In the genomic region with DNA sequence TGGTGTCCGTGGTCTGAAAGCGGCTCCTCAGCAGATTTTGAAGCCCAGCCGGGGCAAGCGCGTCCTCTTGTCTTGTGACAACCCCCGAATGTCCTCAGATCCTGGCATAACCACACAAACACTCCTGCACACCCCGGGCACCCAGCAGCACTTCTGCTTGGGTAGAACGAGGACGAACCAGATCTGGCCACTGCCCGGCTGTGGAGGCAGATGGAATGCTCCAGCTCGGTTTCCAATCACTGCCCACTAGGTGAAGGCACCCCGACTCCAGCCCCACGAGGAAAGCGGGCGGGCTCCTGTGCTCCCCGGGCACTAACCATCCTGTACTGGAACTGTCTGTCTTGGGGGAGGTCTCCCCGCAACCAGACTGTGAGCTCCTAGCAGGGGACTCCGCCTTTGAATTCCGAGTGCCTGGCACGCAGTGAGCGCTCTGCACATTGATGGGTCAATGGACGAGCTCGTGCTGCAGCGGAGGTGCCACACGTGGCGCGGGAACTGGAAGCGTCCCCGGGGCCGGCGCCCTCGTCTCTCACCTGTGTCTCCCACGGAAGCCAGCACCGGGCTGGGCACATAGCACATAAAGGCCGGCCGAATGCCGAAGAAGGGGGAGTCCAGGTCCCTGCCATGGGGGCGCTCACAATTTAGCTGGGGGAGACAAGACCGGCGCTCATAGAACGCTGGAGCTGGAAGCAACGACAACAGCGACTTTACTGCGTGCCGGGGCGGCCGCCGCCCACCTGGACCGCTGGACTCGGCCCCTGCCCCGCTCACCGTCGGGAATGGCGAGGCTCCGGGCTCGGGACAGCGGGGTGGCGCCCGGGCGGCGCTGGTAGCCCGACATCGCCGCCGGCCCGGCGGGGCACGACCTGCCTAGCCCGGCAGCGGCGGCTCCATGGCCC, we compare ENCODE assay signal across 8 cellular contexts. TPM values are rescaled to one million over a fixed set of nuclear protein-coding genes. Genes with fewer than 3 reads are reported as not detected.
A peak's percentile ranks its signal among the peaks of the same experiment; 100 is the strongest.
DNase-seq lines count a peak whose midpoint lies in the region; ATAC-seq, FAIRE-seq and TF ChIP-seq lines count a peak whose summit lies in the region.

No MANE protein-coding gene starts in this region.

- H3K9me3 Mint-ChIP-seq in CD8-positive, alpha-beta T cell: no peaks in the 10 kb centered on the region
- H3K9me3 Mint-ChIP-seq in chondrocyte (ENCODE audit: low read depth): no peaks in the 10 kb centered on the region

- peak overlapping the region; percentile 57 for H3K27ac ChIP-seq in CD8-positive, alpha-beta T cell (ENCODE audit: low read depth, low read length)
- H3K27ac ChIP-seq in HepG2 (ENCODE audit: extremely low read length, insufficient read depth, low read length): peak overlapping the region; percentile 75

- POLR2A ChIA-PET in CD8-positive, alpha-beta T cell (lab: Charles Lee): interaction anchor here (0.9 to 1.5 kb wide), 3 partner anchors 9 to 46 kb away, joined by 3 to 8 read pairs (median 5); partner anchors contain the start of gene DNLZ
- POLR2A ChIA-PET in HepG2 (lab: Yijun Ruan, JAX): interaction anchor here (0.7 to 2.4 kb wide), 7 partner anchors 9 to 74 kb away, joined by 3 to 16 read pairs (median 3); partner anchors contain the start of genes CARD9 and DNLZ

- peaks cover 39% of the 10 kb centered on the region for H3K36me3 ChIP-seq in CD8-positive, alpha-beta T cell (ENCODE audit: insufficient read depth, low read length)
- H3K36me3 ChIP-seq in HepG2 (replicated peaks in 1 of 2; ENCODE audit: control insufficient read depth in 1 of 2, insufficient read depth in 2 of 2, low read length in 2 of 2): peaks cover 21 to 48% of the 10 kb centered on the region in 2 experiments

- intact Hi-C loops in CD8-positive, alpha-beta T cell (cut with DNase I, micrococcal nuclease): loop anchor here (1.0 kb wide), 4 partner anchors 10 to 73 kb away; partner anchors contain the start of genes INPP5E (in 2 of the 2), SEC16A (in 2 of the 2), SNAPC4 (in 2 of the 2) and DNLZ (in 1 of the 2)
- intact Hi-C loops in HepG2 (cut with micrococcal nuclease; ENCODE audit: unreplicated experiment): no loop called here

- in situ Hi-C loops in HepG2 (cut with HindIII; ENCODE audit: extremely low pct_ligation_motif_present, low pct_unique_long_range_greater_than_20kb): no loop called here

- peak overlapping the region; percentile 85 for H3K4me3 Mint-ChIP-seq in CD8-positive, alpha-beta T cell
- H3K4me3 Mint-ChIP-seq in chondrocyte (ENCODE audit: unreplicated experiment): peak overlapping the region; percentile 89

- TF ChIP-seq CTCF in CD8-positive, alpha-beta T cell (IDR thresholded peaks at IDR 0.05): no peak
- no peak for TF ChIP-seq CTCF in chondrocyte (IDR thresholded peaks at IDR 0.05)
- TF ChIP-seq CTCF in HepG2 (CRISPR knock-in tag; IDR thresholded peaks at IDR 0.05): no peak

- H3K4me3 ChIP-seq in CD8-positive, alpha-beta T cell (ENCODE audit: low read depth, low read length): peak overlapping the region; percentile 70
- H3K4me3 ChIP-seq in HepG2 (replicated peaks in 1 of 3; ENCODE audit: insufficient read depth in 1 of 3, low read depth in 2 of 3, low read length in 3 of 3): peak overlapping the region; percentile 70 to 99 (median 89)

- H3K36me3 Mint-ChIP-seq in CD8-positive, alpha-beta T cell: peaks cover 64% of the 10 kb centered on the region
- H3K36me3 Mint-ChIP-seq in chondrocyte (ENCODE audit: low read depth): peaks cover 27% of the 10 kb centered on the region

- no peaks in the 10 kb centered on the region for H3K27me3 ChIP-seq in CD8-positive, alpha-beta T cell (ENCODE audit: insufficient read depth, low read length)
- H3K27me3 ChIP-seq in HepG2 (ENCODE audit: control insufficient read depth in 1 of 2, insufficient read depth in 2 of 2, low read length in 2 of 2): no peaks in the 10 kb centered on the region; a peak in 1 of 5 replicates

- no peak for FAIRE-seq in HepG2 (lab: Jason Lieb, UNC)

- H3K27ac Mint-ChIP-seq in CD8-positive, alpha-beta T cell: peak overlapping the region; percentile 86
- peak overlapping the region; percentile 88 for H3K27ac Mint-ChIP-seq in chondrocyte (ENCODE audit: unreplicated experiment)

- BruUV-seq in HepG2 (replicated peaks; lab: Mats Ljungman, UMichigan): TSS peak; percentile 65

- H3K9ac ChIP-seq in HepG2 (ENCODE audit: insufficient read depth, low read depth, low read length): peak overlapping the region; percentile 90

- H3K4me2 ChIP-seq in HepG2 (ENCODE audit: low read depth, low read length): peak overlapping the region; percentile 95

- H3K4me1 Mint-ChIP-seq in CD8-positive, alpha-beta T cell (ENCODE audit: low read depth): peaks cover 48% of the 10 kb centered on the region
- peaks cover 33% of the 10 kb centered on the region for H3K4me1 Mint-ChIP-seq in chondrocyte (ENCODE audit: low read depth)

- no peak for TF ChIP-seq RAD21 in HepG2 (CRISPR knock-in tag; IDR thresholded peaks at IDR 0.05)

- CTCF ChIA-PET in CD8-positive, alpha-beta T cell (lab: Charles Lee): interaction anchor here (0.9 to 1.3 kb wide), 5 partner anchors 8 to 817 kb away, joined by 3 to 5 read pairs (median 3); no protein-coding TSS in a partner anchor
- CTCF ChIA-PET in HepG2 (lab: Yijun Ruan, JAX; ENCODE audit: low intra/inter-chr PET ratio, low total read pairs): no interaction called here

- DNase-seq in CD8-positive, alpha-beta T cell: peak in 5 of 7 experiments; percentile 13 to 62 (median 31)
- peak; percentile 21 for DNase-seq in T-helper 9 cell
- DNase-seq in chondrocyte (ENCODE audit: low spot score): peak; percentile 89
- DNase-seq in HepG2 (ENCODE audit: low spot score): peak; percentile 30
- DNase-seq in stimulated activated CD8-positive, alpha-beta memory T cell treated with anti-CD3 and anti-CD28 coated beads, Interleukin-7, amount 100 ng/mL, for 4 hours (ENCODE audit: low read depth in 2 of 2): peak; percentile 21 to 29
- DNase-seq in NK-92 treated with Interleukin-12 subunit alpha and Interleukin-12 subunit beta, amount 100 ng/mL, for 24 hours (lab: John Stamatoyannopoulos, UW): no peak

- H2AFZ ChIP-seq in HepG2 (ENCODE audit: low read length): no peak overlapping the region

- H3K27me3 Mint-ChIP-seq in CD8-positive, alpha-beta T cell (ENCODE audit: low read depth): no peaks in the 10 kb centered on the region
- H3K27me3 Mint-ChIP-seq in chondrocyte (ENCODE audit: low read depth): no peaks in the 10 kb centered on the region

- no peak for TF ChIP-seq EP300 in HepG2 (IDR thresholded peaks at IDR 0.05; ENCODE audit: low read depth in 2 of 2, low read length in 2 of 2)
- TF ChIP-seq EP300 in HepG2 (CRISPR knock-in tag; IDR thresholded peaks at IDR 0.05; ENCODE audit: borderline replicate concordance): no peak

- peaks cover 49% of the 10 kb centered on the region for H3K79me2 ChIP-seq in HepG2 (ENCODE audit: insufficient read depth, low read length)

- peaks cover 44% of the 10 kb centered on the region for H3K4me1 ChIP-seq in CD8-positive, alpha-beta T cell (ENCODE audit: insufficient read depth, low read length)
- peaks cover 36% of the 10 kb centered on the region for H3K4me1 ChIP-seq in HepG2 (ENCODE audit: insufficient read depth, low read length)

- no peaks in the 10 kb centered on the region for H3K9me3 ChIP-seq in CD8-positive, alpha-beta T cell (ENCODE audit: low read length)
- H3K9me3 ChIP-seq in HepG2 (ENCODE audit: low read length): no peaks in the 10 kb centered on the region

- H4K20me1 ChIP-seq in HepG2 (ENCODE audit: insufficient read depth, low read length): peaks cover 8% of the 10 kb centered on the region

- 0 out of 4 replicates have a peak, but pooled peaks of 1 of the 2 experiments have one; percentile 25 for TF ChIP-seq POLR2A in HepG2 (IDR thresholded peaks at IDR 0.05; ENCODE audit: insufficient read depth in 1 of 2, low read depth in 2 of 2, low read length in 2 of 2)

- ATAC-seq in CD8-positive, alpha-beta T cell: peak; percentile 31
- ATAC-seq in GM19372 (IDR thresholded peaks at IDR 0.05; ENCODE audit: low read depth, unreplicated experiment) (peak; percentile 24), HG03571 (IDR thresholded peaks at IDR 0.05; ENCODE audit: unreplicated experiment) (peak; percentile 17), HepG2 (peak; percentile 55)

- WGBS in HepG2 (ENCODE audit: low lambda C conversion rate): 58% methylated on average over 10 of the region's 71 CpGs

RNA-seq across cellular contexts. Expression of gene ENTR1, which starts 0.6 kb away (rescaled TPM):
- 10 to 100 TPM; 33.0 to 34.4 TPM for total RNA-seq in CD8-positive, alpha-beta T cell
- total RNA-seq in chondrocyte (49.6 to 52.9 TPM (median 52.5 TPM) in 3 replicates), HepG2 (2016; rRNA removed; fragmentation: Illumina TruSeq; extraction: Trizol) (56.6 and 76.4 TPM in 2 replicates)
- 47.6 and 52.6 TPM in 2 replicates for total RNA-seq in HepG2 (2016; cell fraction: cytosol; rRNA removed; fragmentation: Illumina TruSeq; extraction: Trizol; ENCODE audit: low read depth)
- 51.9 and 75.7 TPM in 2 replicates for total RNA-seq in HepG2 (2016; cell fraction: insoluble cytoplasmic fraction; rRNA removed; fragmentation: Illumina TruSeq; extraction: Trizol)
- 90.1 and 92.9 TPM in 2 replicates for total RNA-seq in HepG2 (2016; cell fraction: membrane; rRNA removed; fragmentation: Illumina TruSeq; extraction: Trizol)
- 59.2 and 73.6 TPM in 2 replicates for total RNA-seq in HepG2 (2016; cell fraction: nucleus; rRNA removed; fragmentation: Illumina TruSeq; extraction: Trizol)
- polyA plus RNA-seq in HepG2 (2011; rRNA removed): 70.1 and 84.2 TPM in 2 replicates
- polyA plus RNA-seq in HepG2 (2011; cell fraction: cytosol; rRNA removed): 35.5 and 40.6 TPM in 2 replicates
- 236 and 246 TPM in 2 replicates for polyA plus RNA-seq in HepG2 (2011; cell fraction: nucleus; rRNA removed)
- polyA plus RNA-seq in HepG2 (2012): 48.1 and 65.0 TPM in 2 replicates
- 47.0 and 48.8 TPM in 2 replicates for polyA plus RNA-seq in HepG2 (2016; cell fraction: cytosol; fragmentation: Illumina TruSeq; extraction: Trizol; ENCODE audit: low read depth)
- 57.5 and 58.8 TPM in 2 replicates for polyA plus RNA-seq in HepG2 (2016; cell fraction: insoluble cytoplasmic fraction; fragmentation: Illumina TruSeq; extraction: Trizol; ENCODE audit: low read depth)
- polyA plus RNA-seq in HepG2 (2016; cell fraction: membrane; fragmentation: Illumina TruSeq; extraction: Trizol; ENCODE audit: low read depth): 70.9 TPM in 2 replicates
- 178 and 194 TPM in 2 replicates for polyA plus RNA-seq in HepG2 (2016; cell fraction: nucleus; fragmentation: Illumina TruSeq; extraction: Trizol; ENCODE audit: insufficient read depth, low read depth)
- polyA minus RNA-seq in HepG2 (2011; rRNA and poly(A)+ RNA removed; ENCODE audit: low replicate concordance): 57.8 and 122 TPM in 2 replicates
- 17.6 and 22.7 TPM in 2 replicates for polyA minus RNA-seq in HepG2 (2011; cell fraction: cytosol; rRNA and poly(A)+ RNA removed)
- 46.1 and 48.1 TPM in 2 replicates for polyA minus RNA-seq in HepG2 (2011; cell fraction: nucleus; rRNA and poly(A)+ RNA removed)

RNA-seq across cellular contexts. Expression of gene PMPCA, which starts 0.7 kb away (rescaled TPM):
- 100 to 1,000 TPM; 107 to 111 TPM for total RNA-seq in CD8-positive, alpha-beta T cell
- 42.5 to 64.8 TPM (median 43.9 TPM) in 3 replicates for total RNA-seq in chondrocyte
- total RNA-seq in HepG2 (2016; rRNA removed; fragmentation: Illumina TruSeq; extraction: Trizol): 75.7 and 88.4 TPM in 2 replicates
- total RNA-seq in HepG2 (2016; cell fraction: cytosol; rRNA removed; fragmentation: Illumina TruSeq; extraction: Trizol; ENCODE audit: low read depth): 14.1 and 15.7 TPM in 2 replicates
- total RNA-seq in HepG2 (2016; cell fraction: insoluble cytoplasmic fraction; rRNA removed; fragmentation: Illumina TruSeq; extraction: Trizol): 70.5 and 92.4 TPM in 2 replicates
- 21.9 and 22.0 TPM in 2 replicates for total RNA-seq in HepG2 (2016; cell fraction: membrane; rRNA removed; fragmentation: Illumina TruSeq; extraction: Trizol)
- total RNA-seq in HepG2 (2016; cell fraction: nucleus; rRNA removed; fragmentation: Illumina TruSeq; extraction: Trizol): 58.2 and 62.3 TPM in 2 replicates
- 70.2 and 80.2 TPM in 2 replicates for polyA plus RNA-seq in HepG2 (2011; rRNA removed)
- polyA plus RNA-seq in HepG2 (2011; cell fraction: cytosol; rRNA removed): 44.9 and 55.2 TPM in 2 replicates
- 206 and 222 TPM in 2 replicates for polyA plus RNA-seq in HepG2 (2011; cell fraction: nucleus; rRNA removed)
- 41.5 and 108 TPM in 2 replicates for polyA plus RNA-seq in HepG2 (2012)
- polyA plus RNA-seq in HepG2 (2016; cell fraction: cytosol; fragmentation: Illumina TruSeq; extraction: Trizol; ENCODE audit: low read depth): 10.1 and 10.7 TPM in 2 replicates
- 86.9 and 90.6 TPM in 2 replicates for polyA plus RNA-seq in HepG2 (2016; cell fraction: insoluble cytoplasmic fraction; fragmentation: Illumina TruSeq; extraction: Trizol; ENCODE audit: low read depth)
- polyA plus RNA-seq in HepG2 (2016; cell fraction: membrane; fragmentation: Illumina TruSeq; extraction: Trizol; ENCODE audit: low read depth): 13.3 and 15.7 TPM in 2 replicates
- 114 and 129 TPM in 2 replicates for polyA plus RNA-seq in HepG2 (2016; cell fraction: nucleus; fragmentation: Illumina TruSeq; extraction: Trizol; ENCODE audit: insufficient read depth, low read depth)
- polyA minus RNA-seq in HepG2 (2011; rRNA and poly(A)+ RNA removed; ENCODE audit: low replicate concordance): 57.2 and 74.5 TPM in 2 replicates
- 22.3 and 23.8 TPM in 2 replicates for polyA minus RNA-seq in HepG2 (2011; cell fraction: cytosol; rRNA and poly(A)+ RNA removed)
- polyA minus RNA-seq in HepG2 (2011; cell fraction: nucleus; rRNA and poly(A)+ RNA removed): 42.0 and 54.2 TPM in 2 replicates

RNA-seq across cellular contexts. Expression of gene SNAPC4, which starts 9.8 kb away (rescaled TPM):
- total RNA-seq in CD8-positive, alpha-beta T cell: 1 to 10 TPM; 6.7 TPM
- total RNA-seq in chondrocyte: 7.6 to 8.4 TPM (median 7.9 TPM) in 3 replicates
- 4.3 and 6.0 TPM in 2 replicates for total RNA-seq in HepG2 (2016; rRNA removed; fragmentation: Illumina TruSeq; extraction: Trizol)
- total RNA-seq in HepG2 (2016; cell fraction: cytosol; rRNA removed; fragmentation: Illumina TruSeq; extraction: Trizol; ENCODE audit: low read depth): 0.51 and 0.88 TPM in 2 replicates
- total RNA-seq in HepG2 (2016; cell fraction: insoluble cytoplasmic fraction; rRNA removed; fragmentation: Illumina TruSeq; extraction: Trizol): 3.9 and 6.1 TPM in 2 replicates
- 1.5 TPM in 2 replicates for total RNA-seq in HepG2 (2016; cell fraction: membrane; rRNA removed; fragmentation: Illumina TruSeq; extraction: Trizol)
- 7.0 and 9.4 TPM in 2 replicates for total RNA-seq in HepG2 (2016; cell fraction: nucleus; rRNA removed; fragmentation: Illumina TruSeq; extraction: Trizol)
- 2.0 and 3.3 TPM in 2 replicates for polyA plus RNA-seq in HepG2 (2011; rRNA removed)
- polyA plus RNA-seq in HepG2 (2011; cell fraction: cytosol; rRNA removed): 1.0 and 1.7 TPM in 2 replicates
- 20.5 and 27.4 TPM in 2 replicates for polyA plus RNA-seq in HepG2 (2011; cell fraction: nucleus; rRNA removed)
- 3.3 TPM in 2 replicates for polyA plus RNA-seq in HepG2 (2012)
- polyA plus RNA-seq in HepG2 (2016; cell fraction: cytosol; fragmentation: Illumina TruSeq; extraction: Trizol; ENCODE audit: low read depth): 0.61 and 0.67 TPM in 2 replicates
- 3.3 and 4.8 TPM in 2 replicates for polyA plus RNA-seq in HepG2 (2016; cell fraction: insoluble cytoplasmic fraction; fragmentation: Illumina TruSeq; extraction: Trizol; ENCODE audit: low read depth)
- 1.2 and 1.3 TPM in 2 replicates for polyA plus RNA-seq in HepG2 (2016; cell fraction: membrane; fragmentation: Illumina TruSeq; extraction: Trizol; ENCODE audit: low read depth)
- 37.0 and 38.1 TPM in 2 replicates for polyA plus RNA-seq in HepG2 (2016; cell fraction: nucleus; fragmentation: Illumina TruSeq; extraction: Trizol; ENCODE audit: insufficient read depth, low read depth)
- 1.5 and 5.2 TPM in 2 replicates for polyA minus RNA-seq in HepG2 (2011; rRNA and poly(A)+ RNA removed; ENCODE audit: low replicate concordance)
- 0.53 and 1.1 TPM in 2 replicates for polyA minus RNA-seq in HepG2 (2011; cell fraction: cytosol; rRNA and poly(A)+ RNA removed)
- polyA minus RNA-seq in HepG2 (2011; cell fraction: nucleus; rRNA and poly(A)+ RNA removed): 6.3 and 6.8 TPM in 2 replicates

RNA-seq across cellular contexts. Expression of gene INPP5E, which starts 29.8 kb away (rescaled TPM):
- total RNA-seq in CD8-positive, alpha-beta T cell: 10 to 100 TPM; 11.4 to 12.7 TPM
- 12.9 to 14.1 TPM (median 13.2 TPM) in 3 replicates for total RNA-seq in chondrocyte
- total RNA-seq in HepG2 (2016; rRNA removed; fragmentation: Illumina TruSeq; extraction: Trizol): 3.0 and 5.5 TPM in 2 replicates
- 0.91 and 1.3 TPM in 2 replicates for total RNA-seq in HepG2 (2016; cell fraction: cytosol; rRNA removed; fragmentation: Illumina TruSeq; extraction: Trizol; ENCODE audit: low read depth)
- total RNA-seq in HepG2 (2016; cell fraction: insoluble cytoplasmic fraction; rRNA removed; fragmentation: Illumina TruSeq; extraction: Trizol): 2.7 and 5.4 TPM in 2 replicates
- total RNA-seq in HepG2 (2016; cell fraction: membrane; rRNA removed; fragmentation: Illumina TruSeq; extraction: Trizol): 3.3 and 3.4 TPM in 2 replicates
- 5.6 and 6.0 TPM in 2 replicates for total RNA-seq in HepG2 (2016; cell fraction: nucleus; rRNA removed; fragmentation: Illumina TruSeq; extraction: Trizol)
- 5.5 and 7.5 TPM in 2 replicates for polyA plus RNA-seq in HepG2 (2011; rRNA removed)
- 3.2 and 4.1 TPM in 2 replicates for polyA plus RNA-seq in HepG2 (2011; cell fraction: cytosol; rRNA removed)
- polyA plus RNA-seq in HepG2 (2011; cell fraction: nucleus; rRNA removed): 45.5 and 51.1 TPM in 2 replicates
- 3.7 and 5.4 TPM in 2 replicates for polyA plus RNA-seq in HepG2 (2012)
- 0.89 and 1.0 TPM in 2 replicates for polyA plus RNA-seq in HepG2 (2016; cell fraction: cytosol; fragmentation: Illumina TruSeq; extraction: Trizol; ENCODE audit: low read depth)
- 4.0 and 5.3 TPM in 2 replicates for polyA plus RNA-seq in HepG2 (2016; cell fraction: insoluble cytoplasmic fraction; fragmentation: Illumina TruSeq; extraction: Trizol; ENCODE audit: low read depth)
- polyA plus RNA-seq in HepG2 (2016; cell fraction: membrane; fragmentation: Illumina TruSeq; extraction: Trizol; ENCODE audit: low read depth): 2.6 and 3.1 TPM in 2 replicates
- 22.1 and 22.8 TPM in 2 replicates for polyA plus RNA-seq in HepG2 (2016; cell fraction: nucleus; fragmentation: Illumina TruSeq; extraction: Trizol; ENCODE audit: insufficient read depth, low read depth)
- polyA minus RNA-seq in HepG2 (2011; rRNA and poly(A)+ RNA removed; ENCODE audit: low replicate concordance): 5.4 and 5.9 TPM in 2 replicates
- polyA minus RNA-seq in HepG2 (2011; cell fraction: cytosol; rRNA and poly(A)+ RNA removed): 2.7 and 3.1 TPM in 2 replicates
- 5.8 and 7.5 TPM in 2 replicates for polyA minus RNA-seq in HepG2 (2011; cell fraction: nucleus; rRNA and poly(A)+ RNA removed)

RNA-seq across cellular contexts. Expression of gene CARD9, which starts 36.3 kb away (rescaled TPM):
- total RNA-seq in CD8-positive, alpha-beta T cell: under 1 TPM; 0.14 to 0.31 TPM
- 0.22 to 2.4 TPM (median 1.9 TPM) in 3 replicates for total RNA-seq in chondrocyte
- 3.6 and 7.4 TPM in 2 replicates for total RNA-seq in HepG2 (2016; rRNA removed; fragmentation: Illumina TruSeq; extraction: Trizol)
- 2.1 TPM in 2 replicates for total RNA-seq in HepG2 (2016; cell fraction: cytosol; rRNA removed; fragmentation: Illumina TruSeq; extraction: Trizol; ENCODE audit: low read depth)
- total RNA-seq in HepG2 (2016; cell fraction: insoluble cytoplasmic fraction; rRNA removed; fragmentation: Illumina TruSeq; extraction: Trizol): 3.4 and 7.7 TPM in 2 replicates
- 1.7 and 2.5 TPM in 2 replicates for total RNA-seq in HepG2 (2016; cell fraction: membrane; rRNA removed; fragmentation: Illumina TruSeq; extraction: Trizol)
- 7.9 and 8.9 TPM in 2 replicates for total RNA-seq in HepG2 (2016; cell fraction: nucleus; rRNA removed; fragmentation: Illumina TruSeq; extraction: Trizol)
- polyA plus RNA-seq in HepG2 (2011; rRNA removed): 3.3 and 7.2 TPM in 2 replicates
- 1.3 and 2.2 TPM in 2 replicates for polyA plus RNA-seq in HepG2 (2011; cell fraction: cytosol; rRNA removed)
- polyA plus RNA-seq in HepG2 (2011; cell fraction: nucleus; rRNA removed): 51.0 and 60.5 TPM in 2 replicates
- polyA plus RNA-seq in HepG2 (2012): 2.6 and 4.5 TPM in 2 replicates
- 0.79 and 1.0 TPM in 2 replicates for polyA plus RNA-seq in HepG2 (2016; cell fraction: cytosol; fragmentation: Illumina TruSeq; extraction: Trizol; ENCODE audit: low read depth)
- polyA plus RNA-seq in HepG2 (2016; cell fraction: insoluble cytoplasmic fraction; fragmentation: Illumina TruSeq; extraction: Trizol; ENCODE audit: low read depth): 2.6 and 5.2 TPM in 2 replicates
- 0.66 and 0.74 TPM in 2 replicates for polyA plus RNA-seq in HepG2 (2016; cell fraction: membrane; fragmentation: Illumina TruSeq; extraction: Trizol; ENCODE audit: low read depth)
- polyA plus RNA-seq in HepG2 (2016; cell fraction: nucleus; fragmentation: Illumina TruSeq; extraction: Trizol; ENCODE audit: insufficient read depth, low read depth): 23.4 and 24.3 TPM in 2 replicates
- 2.0 and 6.6 TPM in 2 replicates for polyA minus RNA-seq in HepG2 (2011; rRNA and poly(A)+ RNA removed; ENCODE audit: low replicate concordance)
- polyA minus RNA-seq in HepG2 (2011; cell fraction: cytosol; rRNA and poly(A)+ RNA removed): 0.62 and 0.99 TPM in 2 replicates
- 8.3 and 8.4 TPM in 2 replicates for polyA minus RNA-seq in HepG2 (2011; cell fraction: nucleus; rRNA and poly(A)+ RNA removed)
